13 cellular contexts compared by ENCODE assay signal in the genomic region with DNA sequence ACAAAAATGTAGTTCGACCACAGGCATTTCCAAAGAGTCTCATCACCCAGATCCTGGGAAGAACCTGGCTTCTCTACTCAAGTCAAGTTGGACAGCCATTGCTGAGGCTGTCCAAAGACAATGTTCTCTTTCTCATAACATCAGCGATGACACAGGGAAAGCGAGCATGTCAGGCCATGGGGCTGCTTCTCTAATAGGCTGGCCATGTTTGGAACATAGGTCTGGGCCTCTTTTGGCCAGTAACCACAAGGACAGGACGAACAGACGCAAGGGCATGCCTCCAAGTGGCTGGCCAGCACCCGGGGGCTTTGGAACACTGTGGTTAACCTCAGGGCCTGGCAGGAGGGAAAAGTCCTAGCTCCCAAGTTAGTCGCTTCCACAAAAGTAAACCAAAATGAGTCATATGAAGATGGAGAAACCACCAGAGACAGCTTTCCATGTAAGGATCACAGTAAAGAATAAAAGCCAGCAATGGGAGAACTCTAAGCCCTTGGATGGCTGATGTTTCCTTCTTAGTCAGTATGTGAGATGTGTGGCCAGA.
DNase-seq lines count a peak whose midpoint lies in the region; ATAC-seq and TF ChIP-seq lines count a peak whose summit lies in the region.
"Had no signal": no experiment of that assay in that cellular context is flagged by ENCODE, and none has a peak within 500 bp of the region (broad histone marks: within the 10 kb centered on the region; RNA-seq: fewer than 3 reads in every experiment).

No MANE protein-coding gene starts in this region.

- H3K4me3 ChIP-seq in SK-N-SH (ENCODE audit: low read depth in 2 of 2, low read length in 1 of 2) (no peak overlapping the region), fibroblast of pulmonary artery (replicated peaks; ENCODE audit: low read depth, low read length) (no peak overlapping the region), retinal pigment epithelial cell (ENCODE audit: low read length) (no peak overlapping the region)
- no peak overlapping the region for H3K4me3 ChIP-seq in CD8-positive, alpha-beta T cell (ENCODE audit: low read depth, low read length)
- H3K4me3 ChIP-seq: Peyer's patch had no signal

- H3F3A ChIP-seq in SK-N-SH (replicated peaks; ENCODE audit: insufficient read depth): peaks cover 12% of the 10 kb centered on the region

- intact Hi-C loops in CD8-positive, alpha-beta T cell (cut with DNase I, micrococcal nuclease): no loop called here

- no peak for TF ChIP-seq CTCF in SK-N-SH (IDR thresholded peaks at IDR 0.05)
- TF ChIP-seq CTCF in fibroblast of pulmonary artery (IDR thresholded peaks at IDR 0.05; ENCODE audit: low read length, missing control alignments): no peak
- TF ChIP-seq CTCF in retinal pigment epithelial cell (conservative IDR thresholded peaks at IDR 0.05; ENCODE audit: low read depth, low read length): no peak
- no peak for TF ChIP-seq CTCF in CD8-positive, alpha-beta T cell (IDR thresholded peaks at IDR 0.05)

- H2AFZ ChIP-seq in SK-N-SH (ENCODE audit: low read depth): no peak overlapping the region

- peaks cover 5% of the 10 kb centered on the region for H3K4me1 Mint-ChIP-seq in CD8-positive, alpha-beta T cell (ENCODE audit: low read depth)

- no peaks in the 10 kb centered on the region for H3K79me2 ChIP-seq in SK-N-SH (ENCODE audit: insufficient read depth)

- ATAC-seq in CD8-positive, alpha-beta T cell: no peak
- ATAC-seq: stimulated activated naive CD8-positive, alpha-beta T cell treated with anti-CD3 and anti-CD28 coated beads, Interleukin-15, Interleukin-2, amounts not matched to agents 100 U/mL and 50 U/mL, for 24 hours had no signal

- no peaks in the 10 kb centered on the region for H3K9me3 Mint-ChIP-seq in CD8-positive, alpha-beta T cell
- H3K9me3 Mint-ChIP-seq: activated naive CD4-positive, alpha-beta T cell treated with anti-CD3 and anti-CD28 coated beads, Interleukin-2, amount 10 ng/mL, durations not matched to agents 7 days and 5 days had no signal

- H3K36me3 Mint-ChIP-seq in CD8-positive, alpha-beta T cell: no peaks in the 10 kb centered on the region
- H3K36me3 Mint-ChIP-seq: activated naive CD4-positive, alpha-beta T cell treated with anti-CD3 and anti-CD28 coated beads, Interleukin-2, amount 10 ng/mL, durations not matched to agents 7 days and 5 days had no signal

- no peaks in the 10 kb centered on the region for H3K27me3 ChIP-seq in SK-N-SH (ENCODE audit: insufficient read depth)
- no peaks in the 10 kb centered on the region for H3K27me3 ChIP-seq in CD8-positive, alpha-beta T cell (ENCODE audit: insufficient read depth, low read length)
- H3K27me3 ChIP-seq: Peyer's patch had no signal

- no peak overlapping the region for H3K4me3 Mint-ChIP-seq in CD8-positive, alpha-beta T cell
- H3K4me3 Mint-ChIP-seq: activated naive CD4-positive, alpha-beta T cell treated with anti-CD3 and anti-CD28 coated beads, Interleukin-2, amount 10 ng/mL, durations not matched to agents 7 days and 5 days had no signal

- H3K27ac ChIP-seq in SK-N-SH (ENCODE audit: low read depth in 2 of 2, low read length in 1 of 2): peak overlapping the region in 1 of 2 experiments; percentile 49; a peak in 2 of 4 replicates
- no peak overlapping the region for H3K27ac ChIP-seq in CD8-positive, alpha-beta T cell (ENCODE audit: low read depth, low read length)

- H3K4me1 ChIP-seq in SK-N-SH (ENCODE audit: control insufficient read depth in 1 of 2, insufficient read depth in 2 of 2, low read depth in 1 of 2, low read length in 1 of 2): peaks cover 10 to 19% of the 10 kb centered on the region in 2 experiments; a peak in 3 of 4 replicates
- H3K4me1 ChIP-seq in CD8-positive, alpha-beta T cell (ENCODE audit: insufficient read depth, low read length): no peaks in the 10 kb centered on the region

- TF ChIP-seq RAD21 in SK-N-SH (IDR thresholded peaks at IDR 0.05; ENCODE audit: low read length): no peak

- POLR2A ChIA-PET in SK-N-SH (lab: Yijun Ruan, JAX): no interaction called here
- POLR2A ChIA-PET in CD8-positive, alpha-beta T cell (lab: Charles Lee): no interaction called here

- no peaks in the 10 kb centered on the region for H3K9me3 ChIP-seq in SK-N-SH
- H3K9me3 ChIP-seq in CD8-positive, alpha-beta T cell (ENCODE audit: low read length): no peaks in the 10 kb centered on the region
- H3K9me3 ChIP-seq: Peyer's patch had no signal

- H3K9ac ChIP-seq in SK-N-SH: no peak overlapping the region

- H3K27me3 Mint-ChIP-seq in CD8-positive, alpha-beta T cell (ENCODE audit: low read depth): peaks cover 10% of the 10 kb centered on the region

- CTCF ChIA-PET in SK-N-SH (lab: Yijun Ruan, JAX): no interaction called here
- CTCF ChIA-PET in CD8-positive, alpha-beta T cell (lab: Charles Lee): no interaction called here

- 45% methylated on average over 7 of the region's 7 CpGs for WGBS in SK-N-SH (ENCODE audit: low lambda C conversion rate)

- H4K20me1 ChIP-seq in SK-N-SH (ENCODE audit: insufficient read depth): no peaks in the 10 kb centered on the region

- H3K9me2 ChIP-seq in SK-N-SH: no peaks in the 10 kb centered on the region

- TF ChIP-seq EP300 in SK-N-SH (IDR thresholded peaks at IDR 0.05; ENCODE audit: borderline replicate concordance in 1 of 2, low read depth in 1 of 2, low read length in 1 of 2): peak in 1 of 2 experiments; percentile 36; a peak in 1 of 4 replicates

- H3K4me2 ChIP-seq in SK-N-SH: no peak overlapping the region

- DNase-seq in GM04504 (ENCODE audit: low read depth) (peak; percentile 88), SK-N-SH (no peak), fibroblast of pulmonary artery (ENCODE audit: low read depth) (peak; percentile 89), retinal pigment epithelial cell (ENCODE audit: low read depth) (peak; percentile 39), GDM1 (lab: John Stamatoyannopoulos, UW) (no peak), NCI-H82 (lab: John Stamatoyannopoulos, UW) (no peak)
- DNase-seq in CD8-positive, alpha-beta T cell: no peak
- DNase-seq in stimulated activated CD4-positive, alpha-beta T cell treated with anti-CD3 and anti-CD28 coated beads, Interleukin-4, amount 100 ng/mL, for 4 hours: no peak
- DNase-seq: activated CD4-positive, alpha-beta T cell treated with anti-CD3 and anti-CD28 coated beads for 48 hours; activated naive CD4-positive, alpha-beta T cell treated with anti-CD3 and anti-CD28 coated beads, Interleukin-2, amount 10 ng/mL, durations not matched to agents 7 days and 5 days; Peyer's patch; stimulated activated CD4-positive, alpha-beta T cell treated with anti-CD3 and anti-CD28 coated beads, Interleukin-12 subunit alpha, Interleukin-12 subunit beta, amount 100 ng/mL, for 4 hours; stimulated activated naive CD8-positive, alpha-beta T cell treated with anti-CD3 and anti-CD28 coated beads, Interleukin-15, Interleukin-2, amounts not matched to agents 100 U/mL and 50 U/mL, for 24 hours had no signal

- H3K27ac Mint-ChIP-seq in CD8-positive, alpha-beta T cell: no peak overlapping the region
- H3K27ac Mint-ChIP-seq: activated naive CD4-positive, alpha-beta T cell treated with anti-CD3 and anti-CD28 coated beads, Interleukin-2, amount 10 ng/mL, durations not matched to agents 7 days and 5 days had no signal

- no peaks in the 10 kb centered on the region for H3K36me3 ChIP-seq in SK-N-SH (replicated peaks in 1 of 2; ENCODE audit: control insufficient read depth in 1 of 2, insufficient read depth in 2 of 2, low read length in 1 of 2)
- no peaks in the 10 kb centered on the region for H3K36me3 ChIP-seq in CD8-positive, alpha-beta T cell (ENCODE audit: insufficient read depth, low read length)
- H3K36me3 ChIP-seq: Peyer's patch had no signal

TF ChIP-seq in SK-N-SH, 30 proteins besides CTCF, POLR2A, EP300 and RAD21 (continues in another document):
- TF ChIP-seq CHD2 (IDR thresholded peaks at IDR 0.05; ENCODE audit: low read length, partially characterized antibody) (no peak), FOXM1 (IDR thresholded peaks at IDR 0.05; ENCODE audit: low read depth) (no peak), GABPA (IDR thresholded peaks at IDR 0.05; ENCODE audit: low read depth) (no peak), JUND (IDR thresholded peaks at IDR 0.05) (no peak; the same call in 1 of the 2 replicates), FOXJ3 (CRISPR knock-in tag; IDR thresholded peaks at IDR 0.05) (no peak), TAF1 (IDR thresholded peaks at IDR 0.05; ENCODE audit: borderline replicate concordance, low read depth, low read length) (no peak), NRF1 (IDR thresholded peaks at IDR 0.05; ENCODE audit: low read depth, low read length) (no peak), NFIC (IDR thresholded peaks at IDR 0.05; ENCODE audit: borderline replicate concordance) (peak; percentile 84), TCF12 (IDR thresholded peaks at IDR 0.05) (peak; percentile 83), RCOR1 (IDR thresholded peaks at IDR 0.05; ENCODE audit: low read length) (no peak), FOSL2 (IDR thresholded peaks at IDR 0.05; ENCODE audit: borderline replicate concordance, low read depth) (peak; percentile 61; the same call in 1 of the 2 replicates), RXRA (IDR thresholded peaks at IDR 0.05; ENCODE audit: borderline replicate concordance, low read depth) (peak; percentile 60; the same call in 1 of the 2 replicates), TEAD4 (IDR thresholded peaks at IDR 0.05; ENCODE audit: borderline replicate concordance, insufficient read depth) (peak; percentile 67; the same call in 1 of the 2 replicates), SIN3A (IDR thresholded peaks at IDR 0.05; ENCODE audit: borderline replicate concordance, low read depth, low read length) (no peak), RFX5 (IDR thresholded peaks at IDR 0.05; ENCODE audit: low read length) (no peak), USF1 (IDR thresholded peaks at IDR 0.05; ENCODE audit: borderline replicate concordance, low read depth) (no peak), SMC3 (IDR thresholded peaks at IDR 0.05; ENCODE audit: low read depth, low read length) (no peak), POLR2AphosphoS5 (IDR thresholded peaks at IDR 0.05; ENCODE audit: low read depth, low read length) (no peak)
- TF ChIP-seq, protein P1, sequence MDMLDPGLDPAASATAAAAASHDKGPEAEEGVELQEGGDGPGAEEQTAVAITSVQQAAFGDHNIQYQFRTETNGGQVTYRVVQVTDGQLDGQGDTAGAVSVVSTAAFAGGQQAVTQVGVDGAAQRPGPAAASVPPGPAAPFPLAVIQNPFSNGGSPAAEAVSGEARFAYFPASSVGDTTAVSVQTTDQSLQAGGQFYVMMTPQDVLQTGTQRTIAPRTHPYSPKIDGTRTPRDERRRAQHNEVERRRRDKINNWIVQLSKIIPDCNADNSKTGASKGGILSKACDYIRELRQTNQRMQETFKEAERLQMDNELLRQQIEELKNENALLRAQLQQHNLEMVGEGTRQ (IDR thresholded peaks at IDR 0.05; ENCODE audit: borderline replicate concordance, low read depth, low read length): no peak

Comparison
In these comparisons a context has a peak if more than half of its experiments do, and no peak if none do; other contexts are left out.
1. DNase-seq: peak in GM04504 (single experiment), fibroblast of pulmonary artery (single experiment) and retinal pigment epithelial cell (single experiment); none in SK-N-SH (single experiment), GDM1 (single experiment), NCI-H82 (single experiment), CD8-positive, alpha-beta T cell (0 of 7) and stimulated activated CD4-positive, alpha-beta T cell treated with anti-CD3 and anti-CD28 coated beads, Interleukin-4, amount 100 ng/mL, for 4 hours (0 of 2).